In genomic region chr20:35462351-35462750, GRCh38 we compare ENCODE assay signal across 1 cellular context.
TF ChIP-seq lines count a peak whose summit lies in the region.

No MANE protein-coding gene starts in this region.

TF ChIP-seq in K562, 482 proteins besides CTCF, POLR2A, EP300 and RAD21 (continued from another document and continues in another):
- TF ChIP-seq GMEB1 (CRISPR knock-in tag; IDR thresholded peaks at IDR 0.05) (no peak), MYC (IDR thresholded peaks at IDR 0.05; ENCODE audit: low read depth, low read length) (peak; percentile 51; the same call in 1 of the 2 replicates), MYC (CRISPR knock-in tag; IDR thresholded peaks at IDR 0.05; ENCODE audit: borderline replicate concordance, low read depth) (no peak), CXXC5 (CRISPR knock-in tag; IDR thresholded peaks at IDR 0.05) (0 out of 2 replicates have a peak, but pooled peaks have one; percentile 23), RBM14 (IDR thresholded peaks at IDR 0.05; ENCODE audit: borderline replicate concordance, insufficient read depth, low read depth, low read length) (no peak), CREM (IDR thresholded peaks at IDR 0.05; ENCODE audit: low read depth) (peak; percentile 51; the same call in 1 of the 2 replicates), PTTG1 (tag; IDR thresholded peaks at IDR 0.05; ENCODE audit: low read depth) (no peak), ZNF274 (IDR thresholded peaks at IDR 0.05; ENCODE audit: borderline replicate concordance, low read depth, low read length) (no peak), TCF7 (IDR thresholded peaks at IDR 0.05; ENCODE audit: borderline replicate concordance) (0 out of 2 replicates have a peak, but pooled peaks have one; percentile 49), RNF219 (CRISPR knock-in tag; IDR thresholded peaks at IDR 0.05) (no peak), KLF16 (IDR thresholded peaks at IDR 0.05) (peak; percentile 72), ATF1 (CRISPR knock-in tag; IDR thresholded peaks at IDR 0.05) (no peak), ATF1 (tag; IDR thresholded peaks at IDR 0.05) (no peak), MTA2 (IDR thresholded peaks at IDR 0.05; ENCODE audit: low read depth) (peak; percentile 69), TCF3 (CRISPR knock-in tag; IDR thresholded peaks at IDR 0.05) (peak; percentile 93), GATA2 (CRISPR knock-in tag; IDR thresholded peaks at IDR 0.05) (peak; percentile 81), ASH1L (IDR thresholded peaks at IDR 0.05; ENCODE audit: borderline replicate concordance, low read depth, partially characterized antibody) (no peak), BHLHE40 (IDR thresholded peaks at IDR 0.05; ENCODE audit: low read length) (peak; percentile 24; the same call in 1 of the 2 replicates), HDAC6 (IDR thresholded peaks at IDR 0.05; ENCODE audit: low read depth, low read length) (no peak), CBX2 (IDR thresholded peaks at IDR 0.05; ENCODE audit: insufficient read depth, low read length, poor library complexity, severe bottlenecking) (no peak), SRF (CRISPR knock-in tag; IDR thresholded peaks at IDR 0.05) (peak in 1 of 2 experiments; percentile 66; a peak in 1 of 4 replicates), NCOR1 (IDR thresholded peaks at IDR 0.05) (peak; percentile 68), YY1 (IDR thresholded peaks at IDR 0.05; ENCODE audit: borderline replicate concordance in 1 of 3, control insufficient read depth in 1 of 3, extremely low read depth in 1 of 3, insufficient read depth in 3 of 3, insufficient read length in 1 of 3, insufficient replicate concordance in 2 of 3, low read depth in 1 of 3, low read length in 2 of 3) (peak in 1 of 3 experiments; percentile 4), RCOR1 (IDR thresholded peaks at IDR 0.05; ENCODE audit: borderline replicate concordance in 1 of 2, low read depth in 2 of 2, low read length in 2 of 2) (peak in 1 of 2 experiments; percentile 89; a peak in 2 of 4 replicates), JUND (IDR thresholded peaks at IDR 0.05; ENCODE audit: borderline replicate concordance, low read depth, low read length) (peak; percentile 70), JUND (tag; IDR thresholded peaks at IDR 0.05; ENCODE audit: borderline replicate concordance, low read depth, low read length) (peak; percentile 12; the same call in 1 of the 3 replicates), SP1 (CRISPR knock-in tag; IDR thresholded peaks at IDR 0.05) (peak; percentile 62; the same call in 1 of the 2 replicates), LEF1 (IDR thresholded peaks at IDR 0.05) (peak; percentile 50; the same call in 1 of the 2 replicates), ZBTB1 (CRISPR knock-in tag; IDR thresholded peaks at IDR 0.05; ENCODE audit: borderline replicate concordance, low read depth) (no peak), CCNT2 (IDR thresholded peaks at IDR 0.05; ENCODE audit: borderline replicate concordance, extremely low read depth, insufficient read length, low read depth, low read length) (peak; percentile 14), ARHGAP35 (IDR thresholded peaks at IDR 0.05; ENCODE audit: partially characterized antibody) (no peak), TBL1XR1 (IDR thresholded peaks at IDR 0.05; ENCODE audit: low read length in 2 of 2) (0 out of 4 replicates have a peak, but pooled peaks of 1 of the 2 experiments have one; percentile 51), SMARCA4 (IDR thresholded peaks at IDR 0.05) (peak; percentile 80), CTBP1 (IDR thresholded peaks at IDR 0.05; ENCODE audit: borderline replicate concordance) (peak; percentile 95), NFIC (IDR thresholded peaks at IDR 0.05) (peak; percentile 56; the same call in 1 of the 2 replicates), TAL1 (IDR thresholded peaks at IDR 0.05) (peak; percentile 83), RFX1 (IDR thresholded peaks at IDR 0.05) (no peak), U2AF1 (optimal IDR thresholded peaks at IDR 0.05; ENCODE audit: low read depth, low read length) (no peak), U2AF2 (optimal IDR thresholded peaks at IDR 0.05; ENCODE audit: low read depth, low read length) (no peak), SMAD4 (CRISPR knock-in tag; conservative IDR thresholded peaks at IDR 0.05) (0 out of 2 replicates have a peak, but pooled peaks have one; percentile 51), CBFA2T3 (IDR thresholded peaks at IDR 0.05) (peak; percentile 94), FOXM1 (IDR thresholded peaks at IDR 0.05; ENCODE audit: low read depth) (peak; percentile 38; the same call in 1 of the 2 replicates), FOXM1 (CRISPR knock-in tag; IDR thresholded peaks at IDR 0.05; ENCODE audit: low read depth) (no peak), ZBTB7A (IDR thresholded peaks at IDR 0.05; ENCODE audit: borderline replicate concordance, control insufficient read depth, low read depth, low read length) (peak; percentile 94)
- TF ChIP-seq, protein P1, sequence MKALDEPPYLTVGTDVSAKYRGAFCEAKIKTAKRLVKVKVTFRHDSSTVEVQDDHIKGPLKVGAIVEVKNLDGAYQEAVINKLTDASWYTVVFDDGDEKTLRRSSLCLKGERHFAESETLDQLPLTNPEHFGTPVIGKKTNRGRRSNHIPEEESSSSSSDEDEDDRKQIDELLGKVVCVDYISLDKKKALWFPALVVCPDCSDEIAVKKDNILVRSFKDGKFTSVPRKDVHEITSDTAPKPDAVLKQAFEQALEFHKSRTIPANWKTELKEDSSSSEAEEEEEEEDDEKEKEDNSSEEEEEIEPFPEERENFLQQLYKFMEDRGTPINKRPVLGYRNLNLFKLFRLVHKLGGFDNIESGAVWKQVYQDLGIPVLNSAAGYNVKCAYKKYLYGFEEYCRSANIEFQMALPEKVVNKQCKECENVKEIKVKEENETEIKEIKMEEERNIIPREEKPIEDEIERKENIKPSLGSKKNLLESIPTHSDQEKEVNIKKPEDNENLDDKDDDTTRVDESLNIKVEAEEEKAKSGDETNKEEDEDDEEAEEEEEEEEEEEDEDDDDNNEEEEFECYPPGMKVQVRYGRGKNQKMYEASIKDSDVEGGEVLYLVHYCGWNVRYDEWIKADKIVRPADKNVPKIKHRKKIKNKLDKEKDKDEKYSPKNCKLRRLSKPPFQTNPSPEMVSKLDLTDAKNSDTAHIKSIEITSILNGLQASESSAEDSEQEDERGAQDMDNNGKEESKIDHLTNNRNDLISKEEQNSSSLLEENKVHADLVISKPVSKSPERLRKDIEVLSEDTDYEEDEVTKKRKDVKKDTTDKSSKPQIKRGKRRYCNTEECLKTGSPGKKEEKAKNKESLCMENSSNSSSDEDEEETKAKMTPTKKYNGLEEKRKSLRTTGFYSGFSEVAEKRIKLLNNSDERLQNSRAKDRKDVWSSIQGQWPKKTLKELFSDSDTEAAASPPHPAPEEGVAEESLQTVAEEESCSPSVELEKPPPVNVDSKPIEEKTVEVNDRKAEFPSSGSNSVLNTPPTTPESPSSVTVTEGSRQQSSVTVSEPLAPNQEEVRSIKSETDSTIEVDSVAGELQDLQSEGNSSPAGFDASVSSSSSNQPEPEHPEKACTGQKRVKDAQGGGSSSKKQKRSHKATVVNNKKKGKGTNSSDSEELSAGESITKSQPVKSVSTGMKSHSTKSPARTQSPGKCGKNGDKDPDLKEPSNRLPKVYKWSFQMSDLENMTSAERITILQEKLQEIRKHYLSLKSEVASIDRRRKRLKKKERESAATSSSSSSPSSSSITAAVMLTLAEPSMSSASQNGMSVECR (CRISPR knock-in tag; IDR thresholded peaks at IDR 0.05), result no peak
- TF ChIP-seq, protein P2, sequence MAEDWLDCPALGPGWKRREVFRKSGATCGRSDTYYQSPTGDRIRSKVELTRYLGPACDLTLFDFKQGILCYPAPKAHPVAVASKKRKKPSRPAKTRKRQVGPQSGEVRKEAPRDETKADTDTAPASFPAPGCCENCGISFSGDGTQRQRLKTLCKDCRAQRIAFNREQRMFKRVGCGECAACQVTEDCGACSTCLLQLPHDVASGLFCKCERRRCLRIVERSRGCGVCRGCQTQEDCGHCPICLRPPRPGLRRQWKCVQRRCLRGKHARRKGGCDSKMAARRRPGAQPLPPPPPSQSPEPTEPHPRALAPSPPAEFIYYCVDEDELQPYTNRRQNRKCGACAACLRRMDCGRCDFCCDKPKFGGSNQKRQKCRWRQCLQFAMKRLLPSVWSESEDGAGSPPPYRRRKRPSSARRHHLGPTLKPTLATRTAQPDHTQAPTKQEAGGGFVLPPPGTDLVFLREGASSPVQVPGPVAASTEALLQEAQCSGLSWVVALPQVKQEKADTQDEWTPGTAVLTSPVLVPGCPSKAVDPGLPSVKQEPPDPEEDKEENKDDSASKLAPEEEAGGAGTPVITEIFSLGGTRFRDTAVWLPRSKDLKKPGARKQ (CRISPR knock-in tag; IDR thresholded peaks at IDR 0.05), result no peak
- TF ChIP-seq, protein P3, sequence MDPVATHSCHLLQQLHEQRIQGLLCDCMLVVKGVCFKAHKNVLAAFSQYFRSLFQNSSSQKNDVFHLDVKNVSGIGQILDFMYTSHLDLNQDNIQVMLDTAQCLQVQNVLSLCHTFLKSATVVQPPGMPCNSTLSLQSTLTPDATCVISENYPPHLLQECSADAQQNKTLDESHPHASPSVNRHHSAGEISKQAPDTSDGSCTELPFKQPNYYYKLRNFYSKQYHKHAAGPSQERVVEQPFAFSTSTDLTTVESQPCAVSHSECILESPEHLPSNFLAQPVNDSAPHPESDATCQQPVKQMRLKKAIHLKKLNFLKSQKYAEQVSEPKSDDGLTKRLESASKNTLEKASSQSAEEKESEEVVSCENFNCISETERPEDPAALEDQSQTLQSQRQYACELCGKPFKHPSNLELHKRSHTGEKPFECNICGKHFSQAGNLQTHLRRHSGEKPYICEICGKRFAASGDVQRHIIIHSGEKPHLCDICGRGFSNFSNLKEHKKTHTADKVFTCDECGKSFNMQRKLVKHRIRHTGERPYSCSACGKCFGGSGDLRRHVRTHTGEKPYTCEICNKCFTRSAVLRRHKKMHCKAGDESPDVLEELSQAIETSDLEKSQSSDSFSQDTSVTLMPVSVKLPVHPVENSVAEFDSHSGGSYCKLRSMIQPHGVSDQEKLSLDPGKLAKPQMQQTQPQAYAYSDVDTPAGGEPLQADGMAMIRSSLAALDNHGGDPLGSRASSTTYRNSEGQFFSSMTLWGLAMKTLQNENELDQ (CRISPR knock-in tag; IDR thresholded peaks at IDR 0.05; ENCODE audit: borderline replicate concordance), result no peak
- TF ChIP-seq, protein P4, sequence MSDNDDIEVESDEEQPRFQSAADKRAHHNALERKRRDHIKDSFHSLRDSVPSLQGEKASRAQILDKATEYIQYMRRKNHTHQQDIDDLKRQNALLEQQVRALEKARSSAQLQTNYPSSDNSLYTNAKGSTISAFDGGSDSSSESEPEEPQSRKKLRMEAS (CRISPR knock-in tag; IDR thresholded peaks at IDR 0.05), result peak; percentile 47; the same call in 1 of the 2 replicates
- TF ChIP-seq, protein P5, sequence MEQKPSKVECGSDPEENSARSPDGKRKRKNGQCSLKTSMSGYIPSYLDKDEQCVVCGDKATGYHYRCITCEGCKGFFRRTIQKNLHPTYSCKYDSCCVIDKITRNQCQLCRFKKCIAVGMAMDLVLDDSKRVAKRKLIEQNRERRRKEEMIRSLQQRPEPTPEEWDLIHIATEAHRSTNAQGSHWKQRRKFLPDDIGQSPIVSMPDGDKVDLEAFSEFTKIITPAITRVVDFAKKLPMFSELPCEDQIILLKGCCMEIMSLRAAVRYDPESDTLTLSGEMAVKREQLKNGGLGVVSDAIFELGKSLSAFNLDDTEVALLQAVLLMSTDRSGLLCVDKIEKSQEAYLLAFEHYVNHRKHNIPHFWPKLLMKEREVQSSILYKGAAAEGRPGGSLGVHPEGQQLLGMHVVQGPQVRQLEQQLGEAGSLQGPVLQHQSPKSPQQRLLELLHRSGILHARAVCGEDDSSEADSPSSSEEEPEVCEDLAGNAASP (IDR thresholded peaks at IDR 0.05), result no peak
